In genomic region chr11:1260023-1260501, GRCh38 we compare ENCODE assay signal across 10 cellular contexts. TPM values are rescaled to one million over a fixed set of nuclear protein-coding genes. Genes with fewer than 3 reads are reported as not detected.
DNase-seq lines count a peak whose midpoint lies in the region; ATAC-seq, FAIRE-seq and TF ChIP-seq lines count a peak whose summit lies in the region.
"Had no signal": no experiment of that assay in that cellular context is flagged by ENCODE, and none has a peak within 500 bp of the region (broad histone marks: within the 10 kb centered on the region; RNA-seq: fewer than 3 reads in every experiment).

No MANE protein-coding gene starts in this region.

- H3K4me3 Mint-ChIP-seq in CD4-positive, alpha-beta T cell: no peak overlapping the region
- H3K4me3 Mint-ChIP-seq in activated T-cell treated with anti-CD3 and anti-CD28 coated beads, Interleukin-2, amount 50 U/mL, for 24 hours: no peak overlapping the region

- no peak for TF ChIP-seq CTCF in CD4-positive, alpha-beta T cell (IDR thresholded peaks at IDR 0.05)
- TF ChIP-seq CTCF in D721Med (IDR thresholded peaks at IDR 0.05; ENCODE audit: insufficient read depth, missing control alignments): no peak

- FAIRE-seq in D721Med (lab: Jason Lieb, UNC): no peak

- CTCF ChIA-PET in CD4-positive, alpha-beta T cell (lab: Charles Lee): no interaction called here

- no peaks in the 10 kb centered on the region for H3K9me3 Mint-ChIP-seq in CD4-positive, alpha-beta T cell
- H3K9me3 Mint-ChIP-seq in activated T-cell treated with anti-CD3 and anti-CD28 coated beads, Interleukin-2, amount 50 U/mL, for 24 hours: peaks cover 8% of the 10 kb centered on the region

- no peak overlapping the region for H3K27ac Mint-ChIP-seq in CD4-positive, alpha-beta T cell
- H3K27ac Mint-ChIP-seq in activated T-cell treated with anti-CD3 and anti-CD28 coated beads, Interleukin-2, amount 50 U/mL, for 24 hours: no peak overlapping the region

- H3K36me3 Mint-ChIP-seq in CD4-positive, alpha-beta T cell (ENCODE audit: low read depth): no peaks in the 10 kb centered on the region
- H3K36me3 Mint-ChIP-seq in activated T-cell treated with anti-CD3 and anti-CD28 coated beads, Interleukin-2, amount 50 U/mL, for 24 hours (ENCODE audit: low read depth): peaks cover 3% of the 10 kb centered on the region

- peaks cover 12% of the 10 kb centered on the region for H3K4me1 Mint-ChIP-seq in CD4-positive, alpha-beta T cell (ENCODE audit: low read depth)
- H3K4me1 Mint-ChIP-seq in activated T-cell treated with anti-CD3 and anti-CD28 coated beads, Interleukin-2, amount 50 U/mL, for 24 hours (ENCODE audit: low read depth): peaks cover 20% of the 10 kb centered on the region

- no peaks in the 10 kb centered on the region for H3K27me3 ChIP-seq in CD4-positive, alpha-beta T cell (ENCODE audit: control insufficient read depth, insufficient read depth, low read length)
- H3K27me3 ChIP-seq: sigmoid colon had no signal

- POLR2A ChIA-PET in CD4-positive, alpha-beta T cell (lab: Charles Lee): no interaction called here

- H3K9me3 ChIP-seq in CD4-positive, alpha-beta T cell (ENCODE audit: control insufficient read depth, low read length): no peaks in the 10 kb centered on the region
- H3K9me3 ChIP-seq: sigmoid colon had no signal

- H3K27me3 Mint-ChIP-seq in CD4-positive, alpha-beta T cell: no peaks in the 10 kb centered on the region
- no peaks in the 10 kb centered on the region for H3K27me3 Mint-ChIP-seq in activated T-cell treated with anti-CD3 and anti-CD28 coated beads, Interleukin-2, amount 50 U/mL, for 24 hours

- H3K27ac ChIP-seq in CD4-positive, alpha-beta T cell (ENCODE audit: low read depth, low read length): no peak overlapping the region
- H3K27ac ChIP-seq: sigmoid colon had no signal

- peak in 6 of 10 experiments; percentile 18 to 44 (median 26) for DNase-seq in CD4-positive, alpha-beta T cell
- peak; percentile 48 for DNase-seq in NAMALWA (ENCODE audit: low spot score)
- DNase-seq in activated T-cell treated with anti-CD3 and anti-CD28 coated beads, Interleukin-2, amount 50 U/mL, for 24 hours: peak; percentile 73
- peak; percentile 20 to 46 for DNase-seq in lung microvascular endothelial cell (ENCODE audit: low read depth in 2 of 2)
- DNase-seq in D721Med (ENCODE audit: insufficient read length, low spot score): no peak
- DNase-seq in NCI-H2029 treated with DMSO at 0.1 percent for 48 hours (lab: John Stamatoyannopoulos, UW): no peak
- DNase-seq: sigmoid colon had no signal

- peak; percentile 20 for ATAC-seq in CD4-positive, alpha-beta T cell (ENCODE audit: poor library complexity)
- ATAC-seq in HG03460 (IDR thresholded peaks at IDR 0.05; ENCODE audit: unreplicated experiment) (no peak), GM18502 (IDR thresholded peaks at IDR 0.05; ENCODE audit: poor library complexity, unreplicated experiment) (no peak)

- intact Hi-C loops in CD4-positive, alpha-beta T cell (cut with DNase I, micrococcal nuclease): loop anchor here in 1 of 2 experiments (10.0 kb wide), 3 partner anchors 255 to 1115 kb away; partner anchors contain the start of genes CD81, POLR2L and TSPAN4

RNA-seq across cellular contexts. Expression of gene MUC5B, which starts 37.2 kb away (rescaled TPM):
- not detected for total RNA-seq in CD4-positive, alpha-beta T cell
- not detected in 2 replicates for total RNA-seq in lung microvascular endothelial cell
- total RNA-seq: glomerular endothelial cell had no signal

RNA-seq across cellular contexts. Expression of gene TOLLIP, which starts 49.4 kb away (rescaled TPM):
- total RNA-seq in CD4-positive, alpha-beta T cell: 10 to 100 TPM; 38.9 to 41.0 TPM
- 18.7 and 23.6 TPM in 2 replicates for total RNA-seq in lung microvascular endothelial cell

Comparison
In these comparisons a context has a peak if more than half of its experiments do, and no peak if none do; other contexts are left out.
1. DNase-seq: peak in CD4-positive, alpha-beta T cell (6 of 10), NAMALWA (single experiment), activated T-cell treated with anti-CD3 and anti-CD28 coated beads, Interleukin-2, amount 50 U/mL, for 24 hours (single experiment) and lung microvascular endothelial cell (2 of 2); none in D721Med (single experiment) and NCI-H2029 treated with DMSO at 0.1 percent for 48 hours (single experiment).